Comparison of ENCODE assay signal across 9 cellular contexts in the genomic region with DNA sequence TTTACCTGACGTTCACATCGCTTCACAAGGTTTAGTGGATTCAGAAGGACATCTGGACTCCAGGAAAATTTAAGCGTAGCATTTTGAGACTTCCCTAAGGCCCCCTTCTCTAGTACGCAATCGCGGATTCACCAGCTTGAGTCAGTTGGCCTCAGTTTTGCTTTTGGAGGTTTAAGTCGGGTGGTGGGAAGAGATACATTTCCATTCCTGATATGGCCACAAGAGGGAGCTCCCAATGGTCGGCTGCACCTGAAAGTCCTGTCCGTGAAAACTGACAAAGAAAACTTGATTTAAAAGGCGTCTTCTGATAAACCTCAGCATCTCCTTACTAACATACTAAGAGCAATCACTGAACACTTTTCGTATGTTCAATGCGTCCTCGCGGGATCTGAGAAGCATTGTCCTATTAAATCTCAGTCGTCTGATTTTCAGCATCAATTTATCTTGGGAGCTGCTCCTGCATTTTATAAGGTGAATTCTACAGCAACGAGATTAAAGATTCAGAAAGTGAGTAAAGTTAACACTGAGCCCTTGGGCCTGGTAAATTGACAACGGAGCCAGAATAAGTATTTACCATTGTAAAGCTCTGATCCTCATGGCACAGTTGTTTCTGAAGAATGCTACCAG. TPM values are rescaled to one million over a fixed set of nuclear protein-coding genes. Genes with fewer than 3 reads are reported as not detected.
DNase-seq lines count a peak whose midpoint lies in the region; ATAC-seq, FAIRE-seq and TF ChIP-seq lines count a peak whose summit lies in the region.
"Had no signal": no experiment of that assay in that cellular context is flagged by ENCODE, and none has a peak within 500 bp of the region (broad histone marks: within the 10 kb centered on the region; RNA-seq: fewer than 3 reads in every experiment).

No MANE protein-coding gene starts in this region.

- H3K36me3 ChIP-seq in GM12878 (ENCODE audit: control insufficient read depth in 2 of 2, insufficient read depth in 2 of 2, low read length in 1 of 2) (no peaks in the 10 kb centered on the region), skeletal muscle tissue (ENCODE audit: control insufficient read depth in 3 of 3, insufficient read depth in 3 of 3, low read length in 3 of 3) (no peaks in the 10 kb centered on the region)

- peak; percentile 91 for TF ChIP-seq CTCF in CD4-positive, alpha-beta T cell (IDR thresholded peaks at IDR 0.05)
- peak; percentile 97 for TF ChIP-seq CTCF in NB4 (IDR thresholded peaks at IDR 0.05; ENCODE audit: low read depth, low read length)
- TF ChIP-seq CTCF in GM12878 (IDR thresholded peaks at IDR 0.05 in 2 of 3, conservative IDR thresholded peaks at IDR 0.05 in 1 of 3; ENCODE audit: control insufficient read depth in 2 of 3, extremely low read depth in 1 of 3, insufficient read depth in 1 of 3, low read depth in 3 of 3, low read length in 3 of 3), result peak; percentile 76 to 82 (median 78)

- peaks cover 6% of the 10 kb centered on the region for H3K4me1 Mint-ChIP-seq in CD4-positive, alpha-beta T cell (ENCODE audit: low read depth)
- peaks cover 8% of the 10 kb centered on the region for H3K4me1 Mint-ChIP-seq in T-helper 2 cell treated with Interferon-gamma antibody and Interleukin-4, amounts not matched to agents 5 μg/mL and 100 μg/mL, for 36 hours (ENCODE audit: low read depth)

- peak overlapping the region; percentile 30 for H3K4me3 ChIP-seq in NB4 (ENCODE audit: low read depth, low read length)
- no peak overlapping the region for H3K4me3 ChIP-seq in GM12878
- peak overlapping the region; percentile 2 to 74 (median 46) for H3K4me3 ChIP-seq in skeletal muscle tissue (ENCODE audit: low read length in 3 of 3)

- no peaks in the 10 kb centered on the region for H3K36me3 Mint-ChIP-seq in CD4-positive, alpha-beta T cell (ENCODE audit: low read depth)
- H3K36me3 Mint-ChIP-seq in T-helper 2 cell treated with Interferon-gamma antibody and Interleukin-4, amounts not matched to agents 5 μg/mL and 100 μg/mL, for 36 hours (ENCODE audit: low read depth), result no peaks in the 10 kb centered on the region

- H3K9ac ChIP-seq in GM12878 (ENCODE audit: control insufficient read depth, insufficient read depth, low read length), result no peak overlapping the region
- H3K9ac ChIP-seq in skeletal muscle tissue (ENCODE audit: low read depth in 1 of 3, low read length in 3 of 3), result peak overlapping the region; percentile 46 to 84 (median 71)

- no peaks in the 10 kb centered on the region for H3K79me2 ChIP-seq in GM12878 (ENCODE audit: control insufficient read depth, insufficient read depth, low read length)

- H3K4me2 ChIP-seq in GM12878 (ENCODE audit: control insufficient read depth, insufficient read depth), result peak overlapping the region; percentile 59; the same call in 1 of the 2 replicates

- peaks cover 38% of the 10 kb centered on the region for H3K27me3 Mint-ChIP-seq in CD4-positive, alpha-beta T cell
- peaks cover 15% of the 10 kb centered on the region for H3K27me3 Mint-ChIP-seq in T-helper 2 cell treated with Interferon-gamma antibody and Interleukin-4, amounts not matched to agents 5 μg/mL and 100 μg/mL, for 36 hours (ENCODE audit: low read depth)

- no peaks in the 10 kb centered on the region for H3K9me3 ChIP-seq in CD4-positive, alpha-beta T cell (ENCODE audit: control insufficient read depth, low read length)
- H3K9me3 ChIP-seq in GM12878 (replicated peaks; ENCODE audit: control insufficient read depth, insufficient read depth, low read length) (no peaks in the 10 kb centered on the region; the same call in 2 of the 3 replicates), skeletal muscle tissue (ENCODE audit: control insufficient read depth in 3 of 3, low read length in 3 of 3) (no peaks in the 10 kb centered on the region)

- CTCF ChIA-PET in CD4-positive, alpha-beta T cell (lab: Charles Lee), result interaction anchor here (1.0 to 2.0 kb wide), 5 partner anchors 11 to 387 kb away, joined by 3 to 12 read pairs (median 4); no protein-coding TSS in a partner anchor
- CTCF ChIA-PET in GM12878 (lab: Yijun Ruan, JAX), result interaction anchor here (0.6 to 8.0 kb wide), 43 partner anchors 8 to 987 kb away, joined by 3 to 100 read pairs (median 4); partner anchors contain the start of gene PI4K2B

- H3K4me1 ChIP-seq in GM12878 (ENCODE audit: control insufficient read depth, insufficient read depth, low read length), result no peaks in the 10 kb centered on the region
- peaks cover 0 to 8% (median 7%) of the 10 kb centered on the region in 3 donors for H3K4me1 ChIP-seq in skeletal muscle tissue (ENCODE audit: control insufficient read depth in 3 of 3, insufficient read depth in 3 of 3, low read length in 3 of 3)

- no peak for ATAC-seq in CD4-positive, alpha-beta T cell (ENCODE audit: poor library complexity)
- ATAC-seq in GM21423 (IDR thresholded peaks at IDR 0.05; ENCODE audit: unreplicated experiment) (peak; percentile 71), GM12878 (peak; percentile 85), GM19452 (IDR thresholded peaks at IDR 0.05; ENCODE audit: unreplicated experiment) (no peak)

- no peaks in the 10 kb centered on the region for H3K9me3 Mint-ChIP-seq in CD4-positive, alpha-beta T cell
- H3K9me3 Mint-ChIP-seq in T-helper 2 cell treated with Interferon-gamma antibody and Interleukin-4, amounts not matched to agents 5 μg/mL and 100 μg/mL, for 36 hours, result no peaks in the 10 kb centered on the region

- H3K27me3 ChIP-seq in CD4-positive, alpha-beta T cell (ENCODE audit: control insufficient read depth, insufficient read depth, low read length), result peaks cover 4% of the 10 kb centered on the region
- H3K27me3 ChIP-seq in GM12878 (replicated peaks in 1 of 2; ENCODE audit: control insufficient read depth in 2 of 2, insufficient read depth in 2 of 2, low read length in 1 of 2) (no peaks in the 10 kb centered on the region), skeletal muscle tissue (ENCODE audit: control insufficient read depth in 3 of 3, insufficient read depth in 3 of 3, low read length in 3 of 3) (peaks cover 0 to 3% (median 0%) of the 10 kb centered on the region in 3 donors)

- no peak for TF ChIP-seq EP300 in GM12878 (IDR thresholded peaks at IDR 0.05; ENCODE audit: borderline replicate concordance in 1 of 2, control insufficient read depth in 1 of 2, low read depth in 2 of 2, low read length in 2 of 2)

- intact Hi-C loops in CD4-positive, alpha-beta T cell (cut with DNase I, micrococcal nuclease), result loop anchor here (1.0 to 10.0 kb wide), 5 partner anchors 165 to 787 kb away; no protein-coding TSS in a partner anchor
- intact Hi-C loops in GM12878 (cut with micrococcal nuclease; ENCODE audit: unreplicated experiment), result loop anchor here (1.0 to 5.0 kb wide), 3 partner anchors 165 to 493 kb away; no protein-coding TSS in a partner anchor

- TF ChIP-seq RAD21 in GM12878 (IDR thresholded peaks at IDR 0.05; ENCODE audit: insufficient read depth, low read depth, low read length), result peak; percentile 63

- peak in 9 of 10 experiments; percentile 4 to 39 (median 17) for DNase-seq in CD4-positive, alpha-beta T cell
- peak; percentile 89 for DNase-seq in NB4 (ENCODE audit: low read depth)
- DNase-seq in T-helper 2 cell treated with Interferon-gamma antibody and Interleukin-4, amounts not matched to agents 5 μg/mL and 100 μg/mL, for 36 hours (ENCODE audit: low spot score), result peak; percentile 38
- DNase-seq in GM12878 (ENCODE audit: low read depth, low spot score), result peak; percentile 19
- peak; percentile 69 for DNase-seq in iPS-NIHi11 (ENCODE audit: low spot score)

- H2AFZ ChIP-seq in GM12878 (ENCODE audit: control insufficient read depth, low read depth, low read length), result peak overlapping the region; percentile 45

- peak overlapping the region; percentile 72 for H3K4me3 Mint-ChIP-seq in CD4-positive, alpha-beta T cell
- H3K4me3 Mint-ChIP-seq in T-helper 2 cell treated with Interferon-gamma antibody and Interleukin-4, amounts not matched to agents 5 μg/mL and 100 μg/mL, for 36 hours, result peak overlapping the region; percentile 58

- TF ChIP-seq POLR2A in NB4 (IDR thresholded peaks at IDR 0.05; ENCODE audit: extremely low read depth, insufficient read length) (no peak), GM12878 (IDR thresholded peaks at IDR 0.05; ENCODE audit: low read depth, low read length) (no peak)

- H3K27ac ChIP-seq in CD4-positive, alpha-beta T cell (ENCODE audit: low read depth, low read length), result no peak overlapping the region
- H3K27ac ChIP-seq in GM12878 (ENCODE audit: control insufficient read depth, insufficient read depth) (no peak overlapping the region), skeletal muscle tissue (ENCODE audit: low read depth, low read length) (peak overlapping the region; percentile 80)

- no peaks in the 10 kb centered on the region for H4K20me1 ChIP-seq in GM12878 (ENCODE audit: control insufficient read depth, insufficient read depth)

- FAIRE-seq in GM12878 (lab: Jason Lieb, UNC), result peak; percentile 96

- no TSS peak for BruUV-seq in GM12878 (replicated peaks; lab: Mats Ljungman, UMichigan)

- 9% methylated on average over 17 of the region's 17 CpGs for WGBS in GM12878 (ENCODE audit: insufficient coverage, insufficient replicate concordance, low lambda C conversion rate, missing lambda C conversion rate)

- in situ Hi-C loops in GM12878 (cut with MboI), result no loop called here

- SMC1A ChIA-PET in GM12878 (lab: Charles Lee; ENCODE audit: uncharacterized antibody, unreplicated experiment), result interaction anchor here (0.6 to 2.8 kb wide), 17 partner anchors 14 to 491 kb away, joined by 3 to 38 read pairs (median 3); partner anchors contain the start of gene PI4K2B

- RAD21 ChIA-PET in GM12878 (lab: Charles Lee; ENCODE audit: unreplicated experiment), result interaction anchor here (0.6 to 2.6 kb wide), 5 partner anchors 9 to 387 kb away, joined by 3 to 18 read pairs (median 6); no protein-coding TSS in a partner anchor

- POLR2A ChIA-PET in CD4-positive, alpha-beta T cell (lab: Charles Lee), result interaction anchor here (1.1 kb wide), 1 partner anchor 387 kb away, joined by 7 read pairs; no protein-coding TSS in a partner anchor
- POLR2A ChIA-PET in GM12878 (lab: Charles Lee), result interaction anchor here (1.2 kb wide), 1 partner anchor 12 kb away, joined by 3 read pairs; no protein-coding TSS in a partner anchor

- H3K27ac Mint-ChIP-seq in CD4-positive, alpha-beta T cell, result no peak overlapping the region
- H3K27ac Mint-ChIP-seq in T-helper 2 cell treated with Interferon-gamma antibody and Interleukin-4, amounts not matched to agents 5 μg/mL and 100 μg/mL, for 36 hours, result no peak overlapping the region

RNA-seq across cellular contexts. Expression of gene LGI2, which starts 50.6 kb away (rescaled TPM):
- total RNA-seq in CD4-positive, alpha-beta T cell, result not detected
- total RNA-seq in GM12878 (2013; cell fraction: nucleolus; rRNA removed), result not detected in 2 replicates
- total RNA-seq in GM12878 (2014; rRNA removed), result not detected in 2 replicates
- total RNA-seq in GM12878 (2014; rRNA removed; fragmentation: Illumina TruSeq; extraction: Trizol), result not detected in 2 replicates
- not detected in 2 replicates for total RNA-seq in GM12878 (2021)
- polyA plus RNA-seq in GM12878 (2011; ENCODE audit: low read depth), result not detected
- polyA plus RNA-seq in GM12878 (2011; rRNA removed), result not detected in 2 replicates
- polyA plus RNA-seq in GM12878 (2011; cell fraction: cytosol; rRNA removed), result not detected in 2 replicates
- not detected in 2 replicates for polyA plus RNA-seq in GM12878 (2011; cell fraction: nucleus; rRNA removed)
- not detected in 2 replicates for polyA plus RNA-seq in GM12878 (2012)
- polyA plus RNA-seq in GM12878 (2014; fragmentation: Illumina TruSeq; extraction: Trizol), result not detected in 2 replicates
- polyA plus RNA-seq in GM12878 (2014; fragmentation: Nextera tagmentation; extraction: Ambion mirVana), result not detected
- not detected in 2 replicates for polyA plus RNA-seq in GM12878 (2014; rRNA removed)
- polyA plus RNA-seq in GM12878 (2016; fragmentation: Nextera tagmentation; extraction: Ambion mirVana), result not detected
- polyA minus RNA-seq in GM12878 (2011; rRNA and poly(A)+ RNA removed), result not detected in 2 replicates
- polyA minus RNA-seq in GM12878 (2011; cell fraction: cytosol; rRNA and poly(A)+ RNA removed), result not detected in 2 replicates
- polyA minus RNA-seq in GM12878 (2011; cell fraction: nucleus; rRNA and poly(A)+ RNA removed), result not detected in 2 replicates
- total RNA-seq in skeletal muscle tissue, result 1.6 TPM
- total RNA-seq: T-helper 2 cell treated with Interferon-gamma antibody and Interleukin-4, amounts not matched to agents 100 ng/mL and 5 ng/mL, for 36 hours had no signal

Comparison
In these comparisons a context has a peak if more than half of its experiments do, and no peak if none do; other contexts are left out.
1. ATAC-seq: peak in GM21423 (single experiment) and GM12878 (single experiment); none in CD4-positive, alpha-beta T cell (single experiment) and GM19452 (single experiment).
2. DNase-seq: peak in every context shown above with its lines; median percentile 89 in NB4; 69 in iPS-NIHi11; 38 in T-helper 2 cell treated with Interferon-gamma antibody and Interleukin-4, amounts not matched to agents 5 μg/mL and 100 μg/mL, for 36 hours; 19 in GM12878; 17 in CD4-positive, alpha-beta T cell.
3. Peak in every context shown above with its lines, with median percentiles within 50 percentile points of each other: CTCF ChIP-seq.